In genomic region chr16:61665512-61665911, GRCh38 we compare ENCODE assay signal across 31 cellular contexts.
A peak's percentile ranks its signal among the peaks of the same experiment; 100 is the strongest.
DNase-seq lines count a peak whose midpoint lies in the region; ATAC-seq, FAIRE-seq and TF ChIP-seq lines count a peak whose summit lies in the region.
"Had no signal": no experiment of that assay in that cellular context is flagged by ENCODE, and none has a peak within 500 bp of the region (broad histone marks: within the 10 kb centered on the region; RNA-seq: fewer than 3 reads in every experiment).

No MANE protein-coding gene starts in this region.

- FAIRE-seq in HepG2 (lab: Jason Lieb, UNC) (no peak), K562 (lab: Jason Lieb, UNC) (no peak)
- FAIRE-seq: A204.1, A549, D721Med had no signal

- H4K20me1 ChIP-seq in HepG2 (ENCODE audit: insufficient read depth, low read length) (no peaks in the 10 kb centered on the region), K562 (replicated peaks; ENCODE audit: control insufficient read depth, insufficient read depth, low read length) (no peaks in the 10 kb centered on the region)
- H4K20me1 ChIP-seq: BLaER1; BLaER1 treated with 17β-estradiol and CSF1 and Interleukin-3, amounts not matched to agents 10 nM and 100 nM had no signal

- H3K27ac ChIP-seq in HepG2 (ENCODE audit: extremely low read length, insufficient read depth, low read length) (no peak overlapping the region), right lobe of liver (no peak overlapping the region), K562 (ENCODE audit: extremely low read depth, low read depth, low read length) (no peak overlapping the region)
- H3K27ac ChIP-seq: 22Rv1; A549; BLaER1; BLaER1 treated with 17β-estradiol and CSF1 and Interleukin-3, amounts not matched to agents 10 nM and 100 nM; C4-2B had no signal

- H3K9ac ChIP-seq in HepG2 (ENCODE audit: insufficient read depth, low read depth, low read length) (no peak overlapping the region), K562 (ENCODE audit: insufficient read depth in 1 of 2, low read depth in 2 of 2, low read length in 2 of 2) (no peak overlapping the region)
- H3K9ac ChIP-seq: BLaER1; BLaER1 treated with 17β-estradiol and CSF1 and Interleukin-3, amounts not matched to agents 10 nM and 100 nM had no signal

- H3K9me3 ChIP-seq in HepG2 (ENCODE audit: low read length) (0 out of 2 replicates have a peak, but pooled peaks cover 8% of the 10 kb centered on the region), right lobe of liver (no peaks in the 10 kb centered on the region), K562 (replicated peaks; ENCODE audit: control insufficient read depth, insufficient read depth, low read depth, low read length) (no peaks in the 10 kb centered on the region)
- H3K9me3 ChIP-seq: A549, BE2C, BLaER1, Caco-2 had no signal

- TF ChIP-seq RAD21 in HepG2 (CRISPR knock-in tag; IDR thresholded peaks at IDR 0.05) (no peak), K562 (CRISPR knock-in tag; conservative IDR thresholded peaks at IDR 0.05 in 1 of 2, IDR thresholded peaks at IDR 0.05 in 1 of 2) (no peak)

- H3K27me3 ChIP-seq in HepG2 (ENCODE audit: control insufficient read depth in 1 of 2, insufficient read depth in 2 of 2, low read length in 2 of 2) (no peaks in the 10 kb centered on the region), right lobe of liver (no peaks in the 10 kb centered on the region), K562 (ENCODE audit: control insufficient read depth in 2 of 2, insufficient read depth in 2 of 2, low read length in 2 of 2) (no peaks in the 10 kb centered on the region)
- H3K27me3 ChIP-seq: BE2C; BLaER1; BLaER1 treated with 17β-estradiol and CSF1 and Interleukin-3, amounts not matched to agents 10 nM and 100 nM had no signal

- no peaks in the 10 kb centered on the region for H3K79me2 ChIP-seq in HepG2 (ENCODE audit: insufficient read depth, low read length)
- H3K79me2 ChIP-seq in K562 (ENCODE audit: control insufficient read depth, insufficient read depth, low read length): no peaks in the 10 kb centered on the region

- H3K4me3 ChIP-seq in HepG2 (replicated peaks in 1 of 3; ENCODE audit: insufficient read depth in 1 of 3, low read depth in 2 of 3, low read length in 3 of 3): no peak overlapping the region
- H3K4me3 ChIP-seq in right lobe of liver: no peak overlapping the region
- no peak overlapping the region for H3K4me3 ChIP-seq in K562
- H3K4me3 ChIP-seq: A549; BLaER1; BLaER1 treated with 17β-estradiol and CSF1 and Interleukin-3, amounts not matched to agents 10 nM and 100 nM had no signal

- no TSS peak for BruUV-seq in HepG2 (replicated peaks; lab: Mats Ljungman, UMichigan)
- BruUV-seq in K562 (replicated peaks; lab: Mats Ljungman, UMichigan): no TSS peak

- ATAC-seq in HepG2 (no peak), right lobe of liver (no peak), K562 (no peak)
- ATAC-seq: A549; CD8-positive, alpha-beta T cell had no signal

- H2AFZ ChIP-seq in HepG2 (ENCODE audit: low read length) (no peak overlapping the region), K562 (ENCODE audit: low read depth, low read length) (no peak overlapping the region)

- TF ChIP-seq CTCF in HepG2 (CRISPR knock-in tag; IDR thresholded peaks at IDR 0.05) (no peak), right lobe of liver (IDR thresholded peaks at IDR 0.05) (no peak), K562 (IDR thresholded peaks at IDR 0.05 in 2 of 3, conservative IDR thresholded peaks at IDR 0.05 in 1 of 3; ENCODE audit: insufficient read depth in 2 of 3, low read depth in 1 of 3, low read length in 3 of 3) (no peak)

- no peaks in the 10 kb centered on the region for H3K9me1 ChIP-seq in K562 (ENCODE audit: control insufficient read depth, insufficient read depth, low read length)

- no peak for TF ChIP-seq POLR2A in HepG2 (IDR thresholded peaks at IDR 0.05; ENCODE audit: insufficient read depth in 1 of 2, low read depth in 2 of 2, low read length in 2 of 2)
- TF ChIP-seq POLR2A in right lobe of liver (IDR thresholded peaks at IDR 0.05): no peak
- no peak for TF ChIP-seq POLR2A in K562 (conservative IDR thresholded peaks at IDR 0.05)

- H3K36me3 ChIP-seq in HepG2 (replicated peaks in 1 of 2; ENCODE audit: control insufficient read depth in 1 of 2, insufficient read depth in 2 of 2, low read length in 2 of 2) (no peaks in the 10 kb centered on the region), right lobe of liver (no peaks in the 10 kb centered on the region), K562 (ENCODE audit: control insufficient read depth, insufficient read depth, low read length) (no peaks in the 10 kb centered on the region)
- H3K36me3 ChIP-seq: BE2C; BLaER1; BLaER1 treated with 17β-estradiol and CSF1 and Interleukin-3, amounts not matched to agents 10 nM and 100 nM had no signal

- 0% methylated on average over 1 of the region's 1 CpG for WGBS in HepG2 (ENCODE audit: low lambda C conversion rate)
- WGBS in right lobe of liver (ENCODE audit: insufficient coverage, low coverage, low lambda C conversion rate, missing lambda C conversion rate): 50% methylated on average over 1 of the region's 1 CpG
- WGBS in K562 (ENCODE audit: insufficient coverage, low coverage, missing lambda C conversion rate): 0% methylated on average over 1 of the region's 1 CpG

- H3K4me1 ChIP-seq in HepG2 (ENCODE audit: insufficient read depth, low read length) (no peaks in the 10 kb centered on the region), right lobe of liver (no peaks in the 10 kb centered on the region), K562 (replicated peaks in 1 of 2; ENCODE audit: control insufficient read depth in 2 of 2, insufficient read depth in 2 of 2, low read length in 2 of 2) (no peaks in the 10 kb centered on the region)
- H3K4me1 ChIP-seq: A549; BE2C; BLaER1; BLaER1 treated with 17β-estradiol and CSF1 and Interleukin-3, amounts not matched to agents 10 nM and 100 nM; Caco-2 had no signal

- intact Hi-C loops in HepG2 (cut with micrococcal nuclease; ENCODE audit: unreplicated experiment) (no loop called here), right lobe of liver (cut with DNase I) (no loop called here), K562 (cut with micrococcal nuclease) (no loop called here), posterior cingulate gyrus (cut with DNase I) (no loop called here)

- CTCF ChIA-PET in HepG2 (lab: Yijun Ruan, JAX; ENCODE audit: low intra/inter-chr PET ratio, low total read pairs): no interaction called here
- CTCF ChIA-PET in K562 (lab: Yijun Ruan, JAX; ENCODE audit: low intra/inter-chr PET ratio): no interaction called here

- DNase-seq in HepG2 (ENCODE audit: low spot score) (no peak), right lobe of liver (no peak), K562 (ENCODE audit: extremely low read depth in 1 of 4, low spot score in 3 of 4) (no peak), posterior cingulate gyrus (no peak)
- DNase-seq: 8988T; ACHN; AML-193; BE2C; C1 segment of cervical spinal cord; Caco-2; Calu3; CD4-positive, alpha-beta memory T cell; CD4-positive, alpha-beta T cell; CD4-positive, CD25-positive, alpha-beta regulatory T cell; CD8-positive, alpha-beta memory T cell; CD8-positive, alpha-beta T cell; COR-L47; DMS 273 treated with DMSO at 0.1 percent for 48 hours; DMS153; DMS53; DMS79; DMS79 treated with DMSO at 0.1 percent for 48 hours; DND-41; EL had no signal

- in situ Hi-C loops in HepG2 (cut with HindIII; ENCODE audit: extremely low pct_ligation_motif_present, low pct_unique_long_range_greater_than_20kb) (no loop called here), K562 (cut with MboI) (no loop called here)

- H3K4me2 ChIP-seq in HepG2 (ENCODE audit: low read depth, low read length) (no peak overlapping the region), K562 (ENCODE audit: insufficient read depth, low read length) (no peak overlapping the region)
- H3K4me2 ChIP-seq: A549; BLaER1; BLaER1 treated with 17β-estradiol and CSF1 and Interleukin-3, amounts not matched to agents 10 nM and 100 nM had no signal

- TF ChIP-seq EP300 in HepG2 (IDR thresholded peaks at IDR 0.05; ENCODE audit: low read depth in 2 of 2, low read length in 2 of 2) (no peak), HepG2 (CRISPR knock-in tag; IDR thresholded peaks at IDR 0.05; ENCODE audit: borderline replicate concordance) (no peak), K562 (IDR thresholded peaks at IDR 0.05; ENCODE audit: low read length) (no peak)

- POLR2A ChIA-PET in HepG2 (lab: Yijun Ruan, JAX): no interaction called here
- POLR2A ChIA-PET in K562 (lab: Yijun Ruan, JAX): no interaction called here

TF ChIP-seq in K562, 482 proteins besides CTCF, POLR2A, EP300 and RAD21:
- TF ChIP-seq PCBP2 (IDR thresholded peaks at IDR 0.05; ENCODE audit: low read depth, low read length, poor library complexity, severe bottlenecking) (peak; percentile 53), ZFP30 (CRISPR knock-in tag; IDR thresholded peaks at IDR 0.05; ENCODE audit: borderline replicate concordance) (no peak)

Comparison
In these comparisons a context has a peak if more than half of its experiments do, and no peak if none do; other contexts are left out.
1. Of the 241 proteins assayed by ChIP-seq in both HepG2 and K562: peak only in HepG2: HNRNPK; only in K562: PCBP2; in both: none; in neither: 239.